ENCODE assay signal across 9 cellular contexts in the genomic region with DNA sequence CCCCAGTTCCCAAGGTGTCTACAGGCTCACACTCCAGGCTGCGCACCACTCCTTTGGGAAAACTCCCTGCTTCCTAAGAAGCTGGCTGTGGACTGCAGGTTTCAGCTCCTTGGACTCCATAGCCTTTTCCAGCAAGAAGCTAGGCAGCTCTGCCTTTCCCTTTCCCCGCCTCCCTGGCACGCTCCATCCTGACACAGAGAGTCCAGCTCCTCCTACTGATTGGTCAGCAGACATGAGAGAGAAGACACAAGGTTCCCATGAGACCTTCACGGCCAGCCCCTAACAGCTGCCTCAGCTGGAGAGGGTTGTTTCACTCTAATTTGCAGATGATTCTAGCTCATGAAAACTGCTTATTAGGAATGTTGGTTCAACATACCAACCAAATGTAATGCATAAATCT. TPM values are rescaled to one million over a fixed set of nuclear protein-coding genes. Genes with fewer than 3 reads are reported as not detected.
DNase-seq lines count a peak whose midpoint lies in the region; ATAC-seq and TF ChIP-seq lines count a peak whose summit lies in the region.
"Had no signal": no experiment of that assay in that cellular context is flagged by ENCODE, and none has a peak within 500 bp of the region (broad histone marks: within the 10 kb centered on the region; RNA-seq: fewer than 3 reads in every experiment).

No MANE protein-coding gene starts in this region.

- peak overlapping the region; percentile 75 for H3K27ac ChIP-seq in endodermal cell (ENCODE audit: low read depth, low read length)
- no peak overlapping the region for H3K27ac ChIP-seq in mesendoderm (ENCODE audit: low read depth, low read length)

- no peak overlapping the region for H3K18ac ChIP-seq in mesendoderm (ENCODE audit: low read length)

- H3K9ac ChIP-seq in endodermal cell (ENCODE audit: extremely low read depth, low read length, poor library complexity, severe bottlenecking) (no peak overlapping the region), mesendoderm (ENCODE audit: low read length) (no peak overlapping the region)

- peak; percentile 77 for DNase-seq in AG09309 (ENCODE audit: low read depth)
- peak; percentile 80 for DNase-seq in NCI-H187 treated with DMSO at 0.1 percent for 48 hours (lab: John Stamatoyannopoulos, UW)
- peak; percentile 77 for DNase-seq in endodermal cell
- DNase-seq in mesendoderm = peak; percentile 75
- no peak for DNase-seq in activated gamma-delta T cell (lab: John Stamatoyannopoulos, UW)
- no peak for DNase-seq in erythroblast (lab: John Stamatoyannopoulos, UW)
- DNase-seq: activated T-cell treated with anti-CD3 and anti-CD28 coated beads, Interleukin-2, amount 50 U/mL, for 48 hours had no signal

- H3K4me2 ChIP-seq in mesendoderm (ENCODE audit: low read length) = no peak overlapping the region

- no peaks in the 10 kb centered on the region for H3K27me3 Mint-ChIP-seq in endodermal cell (ENCODE audit: insufficient read depth)

- no peak overlapping the region for H4K8ac ChIP-seq in mesendoderm (ENCODE audit: low read depth, low read length)

- no peak overlapping the region for H3K4ac ChIP-seq in mesendoderm (ENCODE audit: low read depth, low read length)

- peaks cover 50% of the 10 kb centered on the region for H3K79me1 ChIP-seq in mesendoderm (ENCODE audit: low read length)

- H2BK15ac ChIP-seq in mesendoderm (replicated peaks; ENCODE audit: low read depth) = no peak overlapping the region

- no peak overlapping the region for H2BK120ac ChIP-seq in mesendoderm (ENCODE audit: low read depth, low read length)

- H4K5ac ChIP-seq in mesendoderm (ENCODE audit: low read length) = no peak overlapping the region

- no peak overlapping the region for H3K23ac ChIP-seq in mesendoderm (ENCODE audit: low read length)

- H3K4me3 ChIP-seq in AG09309 (ENCODE audit: control insufficient read depth, low read depth, low read length) (no peak overlapping the region), endodermal cell (ENCODE audit: low read length) (no peak overlapping the region), mesendoderm (ENCODE audit: low read length) (no peak overlapping the region)

- no peak overlapping the region for H2AK5ac ChIP-seq in mesendoderm (ENCODE audit: low read length)

- H3K4me3 Mint-ChIP-seq in endodermal cell = no peak overlapping the region

- H3K36me3 Mint-ChIP-seq in endodermal cell (ENCODE audit: low read depth) = peaks cover 36% of the 10 kb centered on the region

- H3K27me3 ChIP-seq in endodermal cell (ENCODE audit: control insufficient read depth, insufficient read depth, low read length, poor library complexity, severe bottlenecking) (no peaks in the 10 kb centered on the region), mesendoderm (ENCODE audit: insufficient read depth, low read length, poor library complexity) (no peaks in the 10 kb centered on the region)

- ATAC-seq in HG03432 (IDR thresholded peaks at IDR 0.05; ENCODE audit: unreplicated experiment) (no peak), HG02678 (IDR thresholded peaks at IDR 0.05; ENCODE audit: unreplicated experiment) (no peak)

- H3K9me3 Mint-ChIP-seq in endodermal cell = peaks cover 12% of the 10 kb centered on the region

- H3K27ac Mint-ChIP-seq in endodermal cell = peak overlapping the region; percentile 63

- TF ChIP-seq POLR2A in erythroblast (IDR thresholded peaks at IDR 0.05; ENCODE audit: low read length) = no peak

- TF ChIP-seq CTCF in AG09309 (IDR thresholded peaks at IDR 0.05; ENCODE audit: control insufficient read depth, insufficient read depth, low read depth, low read length, missing control alignments) (no peak), endodermal cell (conservative IDR thresholded peaks at IDR 0.05) (no peak)

- 85 to 90% methylated on average over 1 to 4 of the region's 4 CpGs for WGBS in endodermal cell (ENCODE audit: insufficient coverage in 1 of 2, insufficient read length in 1 of 2), 2 experiments
- no CpG with 5 or more reads among the region's 4 CpGs for WGBS in mesendoderm (ENCODE audit: extremely low coverage, insufficient coverage, low lambda C conversion rate)

- H3K56ac ChIP-seq in mesendoderm (ENCODE audit: low read length) = no peak overlapping the region

- H3K4me1 Mint-ChIP-seq in endodermal cell = peaks cover 26% of the 10 kb centered on the region

- H3K9me3 ChIP-seq in endodermal cell (ENCODE audit: control insufficient read depth, low read length) = peaks cover 15% of the 10 kb centered on the region

- no peak overlapping the region for H2BK5ac ChIP-seq in mesendoderm (ENCODE audit: low read length)

- peaks cover 68% of the 10 kb centered on the region for H3K79me2 ChIP-seq in mesendoderm (ENCODE audit: control insufficient read depth, insufficient read depth, low read length)

- H3K4me1 ChIP-seq in endodermal cell (ENCODE audit: control insufficient read depth, insufficient read depth, low read length) = peaks cover 3% of the 10 kb centered on the region
- peaks cover 2% of the 10 kb centered on the region for H3K4me1 ChIP-seq in mesendoderm (ENCODE audit: control insufficient read depth, low read depth, low read length)

- H3K36me3 ChIP-seq in endodermal cell (ENCODE audit: control insufficient read depth, insufficient read depth, low read length) (peaks cover 26% of the 10 kb centered on the region), mesendoderm (ENCODE audit: control insufficient read depth, insufficient read depth, low read length) (peaks cover 2% of the 10 kb centered on the region)

RNA-seq across cellular contexts. Expression of a gene that starts 27.6 kb away (rescaled TPM):
- total RNA-seq in endodermal cell = 100 to 1,000 TPM in 1 of 2 donors, 10 to 100 TPM in 1; 68.2 to 130 TPM
- polyA plus RNA-seq in endodermal cell (2013, experiment 1 of 2) = 23.1 TPM
- polyA plus RNA-seq in endodermal cell (2013, experiment 2 of 2) = 21.2 TPM
- 32.1 TPM for polyA plus RNA-seq in mesendoderm (2013, experiment 1 of 2)
- 25.8 TPM for polyA plus RNA-seq in mesendoderm (2013, experiment 2 of 2)

Comparison
In these comparisons a context has a peak if more than half of its experiments do, and no peak if none do; other contexts are left out.
1. DNase-seq: peak in AG09309 (single experiment), NCI-H187 treated with DMSO at 0.1 percent for 48 hours (single experiment), endodermal cell (single experiment) and mesendoderm (single experiment); none in activated gamma-delta T cell (single experiment) and erythroblast (0 of 2).